Comparison of ENCODE assay signal across 9 cellular contexts in the genomic region with DNA sequence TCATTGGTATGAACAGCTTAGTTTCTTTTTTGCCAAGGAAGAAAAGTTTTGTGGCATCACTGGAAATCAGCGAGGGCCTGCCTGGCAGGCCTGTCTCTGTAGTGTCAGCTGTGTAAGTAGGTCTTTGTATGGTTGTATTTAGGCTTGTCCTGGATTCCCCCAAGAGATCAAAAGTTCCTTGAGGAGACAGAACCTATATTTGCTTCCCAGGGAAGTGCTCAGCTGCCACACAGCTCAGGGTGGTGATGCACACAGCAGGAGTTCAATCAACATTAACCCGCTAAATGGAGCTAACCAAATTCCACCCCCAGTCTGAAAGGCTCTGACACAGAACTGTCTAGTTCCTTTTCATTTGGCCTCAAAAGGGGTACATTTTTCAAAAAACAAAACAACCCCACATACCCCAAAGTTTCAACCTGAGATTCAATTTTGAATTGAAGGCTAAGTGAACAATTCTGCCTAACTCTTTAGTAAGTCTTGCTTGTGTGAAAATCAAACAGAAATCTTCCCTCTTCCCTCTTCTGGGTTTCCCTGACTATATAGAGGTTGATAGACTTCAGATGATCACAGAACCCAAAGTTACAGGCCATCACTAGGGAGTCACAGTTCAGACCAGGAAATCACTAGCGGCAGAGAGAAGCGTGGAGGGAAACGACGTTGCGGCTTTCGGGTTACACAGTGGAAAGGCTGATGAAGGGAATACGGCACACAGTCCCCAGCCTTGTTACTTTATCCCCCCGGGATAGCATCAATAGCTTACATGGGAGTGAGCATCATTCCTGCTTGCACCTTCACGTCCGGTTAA.
DNase-seq lines count a peak whose midpoint lies in the region; ATAC-seq and TF ChIP-seq lines count a peak whose summit lies in the region.
"Had no signal": no experiment of that assay in that cellular context is flagged by ENCODE, and none has a peak within 500 bp of the region (broad histone marks: within the 10 kb centered on the region; RNA-seq: fewer than 3 reads in every experiment).

No MANE protein-coding gene starts in this region.

- peaks cover 28% of the 10 kb centered on the region for H3K4me1 Mint-ChIP-seq in MCF 10A (ENCODE audit: insufficient read depth, unreplicated experiment)
- peaks cover 60% of the 10 kb centered on the region for H3K4me1 Mint-ChIP-seq in activated naive CD8-positive, alpha-beta T cell treated with anti-CD3 and anti-CD28 coated beads, Interleukin-2, amount 50 U/mL, for 24 hours

- DNase-seq in MCF 10A (ENCODE audit: unreplicated experiment), result no peak
- DNase-seq in mammary epithelial cell, result no peak
- DNase-seq in activated naive CD8-positive, alpha-beta T cell treated with anti-CD3 and anti-CD28 coated beads, Interleukin-2, amount 50 U/mL, for 24 hours, result no peak
- DNase-seq in lung (ENCODE audit: low spot score), result no peak
- DNase-seq in transverse colon, result no peak
- DNase-seq in ACHN, result no peak
- DNase-seq in NCI-H2227 (lab: John Stamatoyannopoulos, UW; ENCODE audit: unreplicated experiment), result no peak
- no peak for DNase-seq in AG08396 (ENCODE audit: low spot score)
- DNase-seq: DMS79 treated with DMSO at 0.1 percent for 48 hours had no signal

- 96% methylated on average over 9 of the region's 12 CpGs for WGBS in mammary epithelial cell (ENCODE audit: low coverage, missing lambda C conversion rate)
- 27 to 51% methylated on average over 12 of the region's 12 CpGs for WGBS in lung, 2 donors
- WGBS in transverse colon (ENCODE audit: low coverage in 1 of 2), 2 donors, result 65 to 67% methylated on average over 1 to 12 of the region's 12 CpGs

- POLR2A ChIA-PET in MCF 10A (lab: Yijun Ruan, JAX), result interaction anchor here (0.6 to 2.1 kb wide), 6 partner anchors 11 to 357 kb away, joined by 3 to 10 read pairs (median 4); no protein-coding TSS in a partner anchor

- no peaks in the 10 kb centered on the region for H3K27me3 ChIP-seq in mammary epithelial cell (ENCODE audit: insufficient read depth, low read length)
- no peaks in the 10 kb centered on the region for H3K27me3 ChIP-seq in lung (ENCODE audit: control insufficient read depth, insufficient read depth)
- H3K27me3 ChIP-seq in transverse colon, result no peaks in the 10 kb centered on the region

- no peak overlapping the region for H3K9ac ChIP-seq in mammary epithelial cell (ENCODE audit: insufficient read depth, low read length)

- no peak for TF ChIP-seq POLR2A in transverse colon (IDR thresholded peaks at IDR 0.05)

- TF ChIP-seq EP300 in transverse colon (IDR thresholded peaks at IDR 0.05; ENCODE audit: low read depth), result no peak

- TF ChIP-seq CTCF in MCF 10A (IDR thresholded peaks at IDR 0.05; ENCODE audit: unreplicated experiment) (no peak), mammary epithelial cell (conservative IDR thresholded peaks at IDR 0.05 in 1 of 2, IDR thresholded peaks at IDR 0.05 in 1 of 2; ENCODE audit: extremely low read depth in 1 of 2, insufficient read depth in 1 of 2, low read depth in 1 of 2, low read length in 2 of 2) (no peak), lung (IDR thresholded peaks at IDR 0.05; ENCODE audit: control extremely low read depth, extremely low read depth) (no peak), transverse colon (IDR thresholded peaks at IDR 0.05) (no peak)

- H2AFZ ChIP-seq in mammary epithelial cell (ENCODE audit: low read depth, low read length), result no peak overlapping the region

- H3K4me2 ChIP-seq in mammary epithelial cell (ENCODE audit: insufficient read depth, low read depth, low read length), result no peak overlapping the region

- H3K9me3 ChIP-seq in mammary epithelial cell (replicated peaks; ENCODE audit: insufficient read depth, low read length), result no peaks in the 10 kb centered on the region
- no peaks in the 10 kb centered on the region for H3K9me3 ChIP-seq in lung (ENCODE audit: control insufficient read depth in 2 of 2, insufficient read depth in 1 of 2, low read length in 1 of 2)
- H3K9me3 ChIP-seq in transverse colon, result no peaks in the 10 kb centered on the region

- peaks cover 39% of the 10 kb centered on the region for H3K79me2 ChIP-seq in mammary epithelial cell (ENCODE audit: insufficient read depth, low read length)

- H3K4me1 ChIP-seq in mammary epithelial cell (ENCODE audit: insufficient read depth, low read length), result peaks cover 18% of the 10 kb centered on the region
- H3K4me1 ChIP-seq in lung (ENCODE audit: control insufficient read depth in 2 of 2, insufficient read depth in 2 of 2, low read length in 2 of 2), result peaks cover 18 to 21% of the 10 kb centered on the region in 2 donors
- peaks cover 0 to 24% (median 3%) of the 10 kb centered on the region in 4 donors for H3K4me1 ChIP-seq in transverse colon

- H3K36me3 Mint-ChIP-seq in MCF 10A (ENCODE audit: insufficient read depth, unreplicated experiment), result peaks cover 18% of the 10 kb centered on the region
- H3K36me3 Mint-ChIP-seq in activated naive CD8-positive, alpha-beta T cell treated with anti-CD3 and anti-CD28 coated beads, Interleukin-2, amount 50 U/mL, for 24 hours (ENCODE audit: low read depth), result no peaks in the 10 kb centered on the region

- H3K4me3 ChIP-seq in mammary epithelial cell (replicated peaks in 1 of 3; ENCODE audit: insufficient read depth in 1 of 3, low read depth in 2 of 3, low read length in 3 of 3) (no peak overlapping the region), lung (no peak overlapping the region), transverse colon (no peak overlapping the region)

- ATAC-seq in activated naive CD8-positive, alpha-beta T cell treated with anti-CD3 and anti-CD28 coated beads, Interleukin-2, amount 50 U/mL, for 24 hours, result no peak
- ATAC-seq in lung (ENCODE audit: insufficient read depth, low FRiP score), result no peak

- no peaks in the 10 kb centered on the region for H3K9me3 Mint-ChIP-seq in MCF 10A (ENCODE audit: unreplicated experiment)
- H3K9me3 Mint-ChIP-seq in activated naive CD8-positive, alpha-beta T cell treated with anti-CD3 and anti-CD28 coated beads, Interleukin-2, amount 50 U/mL, for 24 hours, result no peaks in the 10 kb centered on the region

- H4K20me1 ChIP-seq in mammary epithelial cell (ENCODE audit: insufficient read depth, low read length), result no peaks in the 10 kb centered on the region

- intact Hi-C loops in MCF 10A (cut with micrococcal nuclease), result loop anchor here (2.0 to 10.0 kb wide), 3 partner anchors 55 to 347 kb away; no protein-coding TSS in a partner anchor
- intact Hi-C loops in mammary epithelial cell (cut with micrococcal nuclease), result loop anchor here (5.0 kb wide), 4 partner anchors 49 to 239 kb away; no protein-coding TSS in a partner anchor
- intact Hi-C loops in transverse colon (cut with DNase I; ENCODE audit: low total_unique reads), result loop anchor here (10.0 kb wide), 1 partner anchor 127 kb away; the partner anchor contains the start of gene HIPK2

- H3K36me3 ChIP-seq in mammary epithelial cell (ENCODE audit: insufficient read depth, low read length) (peaks cover 7% of the 10 kb centered on the region), lung (ENCODE audit: control insufficient read depth in 2 of 2, insufficient read depth in 2 of 2, low read length in 2 of 2) (peaks cover 3 to 12% of the 10 kb centered on the region in 2 donors), transverse colon (no peaks in the 10 kb centered on the region)

- H3K27me3 Mint-ChIP-seq in MCF 10A (ENCODE audit: insufficient read depth, unreplicated experiment), result no peaks in the 10 kb centered on the region
- no peaks in the 10 kb centered on the region for H3K27me3 Mint-ChIP-seq in activated naive CD8-positive, alpha-beta T cell treated with anti-CD3 and anti-CD28 coated beads, Interleukin-2, amount 50 U/mL, for 24 hours

- dilution Hi-C loops in mammary epithelial cell (cut with HindIII; ENCODE audit: low sequenced_read_pairs), result no loop called here

- no peak overlapping the region for H3K4me3 Mint-ChIP-seq in MCF 10A (ENCODE audit: unreplicated experiment)
- H3K4me3 Mint-ChIP-seq in activated naive CD8-positive, alpha-beta T cell treated with anti-CD3 and anti-CD28 coated beads, Interleukin-2, amount 50 U/mL, for 24 hours, result peak overlapping the region; percentile 48

- in situ Hi-C loops in mammary epithelial cell (cut with MboI; ENCODE audit: low sequenced_read_pairs in 2 of 2), result loop anchor here in 1 of 2 donors (10.0 kb wide), 1 partner anchor 357 kb away; no protein-coding TSS in a partner anchor
- in situ Hi-C loops in transverse colon (cut with MboI; ENCODE audit: low pct_ligation_motif_present in 1 of 4, low pct_unique_long_range_greater_than_20kb in 1 of 4, low sequenced_read_pairs in 3 of 4), result loop anchor here (5.0 to 10.0 kb wide), 3 partner anchors 349 to 357 kb away; no protein-coding TSS in a partner anchor
- in situ Hi-C loops in ACHN (cut with HindIII; ENCODE audit: low pct_ligation_motif_present, low pct_unique_long_range_greater_than_20kb, low sequenced_read_pairs), result no loop called here

- H3K27ac ChIP-seq in mammary epithelial cell (ENCODE audit: insufficient read depth, low read depth, low read length), result no peak overlapping the region
- peak overlapping the region; percentile 72 to 77 for H3K27ac ChIP-seq in lung (ENCODE audit: low read depth in 1 of 2, low read length in 1 of 2)
- peak overlapping the region; percentile 36 to 63 (median 42) for H3K27ac ChIP-seq in transverse colon

- peak overlapping the region; percentile 23 for H3K27ac Mint-ChIP-seq in MCF 10A (ENCODE audit: low read depth, unreplicated experiment)
- peak overlapping the region; percentile 53 for H3K27ac Mint-ChIP-seq in activated naive CD8-positive, alpha-beta T cell treated with anti-CD3 and anti-CD28 coated beads, Interleukin-2, amount 50 U/mL, for 24 hours

- BruUV-seq in MCF 10A (replicated peaks; lab: Mats Ljungman, UMichigan) (no TSS peak), mammary epithelial cell (replicated peaks; lab: Mats Ljungman, UMichigan) (no TSS peak)

- CTCF ChIA-PET in MCF 10A (lab: Yijun Ruan, JAX), result interaction anchor here (0.5 to 12.8 kb wide), 15 partner anchors 11 to 476 kb away, joined by 3 to 179 read pairs (median 9); no protein-coding TSS in a partner anchor
- CTCF ChIA-PET in mammary epithelial cell (lab: Charles Lee; ENCODE audit: low non-redundant PET), result no interaction called here
